In genomic region chr10:72720814-72721665, GRCh38 we compare ENCODE assay signal across 29 cellular contexts. TPM values are rescaled to one million over a fixed set of nuclear protein-coding genes. Genes with fewer than 3 reads are reported as not detected.
DNase-seq lines count a peak whose midpoint lies in the region; ATAC-seq and TF ChIP-seq lines count a peak whose summit lies in the region.
"Had no signal": no experiment of that assay in that cellular context is flagged by ENCODE, and none has a peak within 500 bp of the region (broad histone marks: within the 10 kb centered on the region; RNA-seq: fewer than 3 reads in every experiment).

No MANE protein-coding gene starts in this region.

- no peaks in the 10 kb centered on the region for H3K27me3 ChIP-seq in GM23248 (replicated peaks; ENCODE audit: insufficient read depth)
- H3K27me3 ChIP-seq: BLaER1, spleen, suprapubic skin, uterus had no signal

- no peak overlapping the region for H2AFZ ChIP-seq in GM23248
- H2AFZ ChIP-seq: parathyroid adenoma had no signal

- H3K4me1 ChIP-seq in GM23248 (ENCODE audit: insufficient read depth): peaks cover 17% of the 10 kb centered on the region
- H3K4me1 ChIP-seq: BLaER1, parathyroid adenoma, spleen, suprapubic skin, uterus had no signal

- H3K27me3 Mint-ChIP-seq in brain (no peaks in the 10 kb centered on the region), glutamatergic neuron (ENCODE audit: unreplicated experiment) (peaks cover 3% of the 10 kb centered on the region)

- H3K9me2 ChIP-seq in GM23248 (ENCODE audit: insufficient read depth): no peaks in the 10 kb centered on the region

- TF ChIP-seq CTCF in brain (conservative IDR thresholded peaks at IDR 0.05): no peak
- TF ChIP-seq CTCF in glutamatergic neuron (IDR thresholded peaks at IDR 0.05; ENCODE audit: partially characterized antibody, unreplicated experiment): no peak

- peak overlapping the region in 4 of 5 experiments; percentile 6 to 20 (median 16) for H3K27ac Mint-ChIP-seq in brain
- H3K27ac Mint-ChIP-seq in glutamatergic neuron (ENCODE audit: unreplicated experiment): peak overlapping the region; percentile 92
- H3K27ac Mint-ChIP-seq: natural killer cell; stimulated activated effector memory CD8-positive, alpha-beta T cell treated with anti-CD3 and anti-CD28 coated beads, Interleukin-12 subunit alpha, Interleukin-12 subunit beta, amount 100 ng/mL, for 72 hours; T-helper 2 cell treated with Interferon-gamma antibody and Interleukin-4, amounts not matched to agents 5 μg/mL and 100 μg/mL, for 36 hours had no signal

- H3K9me3 Mint-ChIP-seq in brain (no peaks in the 10 kb centered on the region), glutamatergic neuron (ENCODE audit: unreplicated experiment) (peaks cover 4% of the 10 kb centered on the region)
- H3K9me3 Mint-ChIP-seq: natural killer cell; stimulated activated effector memory CD8-positive, alpha-beta T cell treated with anti-CD3 and anti-CD28 coated beads, Interleukin-12 subunit alpha, Interleukin-12 subunit beta, amount 100 ng/mL, for 72 hours; T-helper 2 cell treated with Interferon-gamma antibody and Interleukin-4, amounts not matched to agents 5 μg/mL and 100 μg/mL, for 36 hours had no signal

- no peaks in the 10 kb centered on the region; the same call in none of the 2 replicates for H4K20me1 ChIP-seq in GM23248 (ENCODE audit: insufficient read depth)
- H4K20me1 ChIP-seq: BLaER1 had no signal

- H3K4me3 Mint-ChIP-seq in brain (no peak overlapping the region), glutamatergic neuron (ENCODE audit: unreplicated experiment) (peak overlapping the region; percentile 26)
- H3K4me3 Mint-ChIP-seq: natural killer cell; stimulated activated effector memory CD8-positive, alpha-beta T cell treated with anti-CD3 and anti-CD28 coated beads, Interleukin-12 subunit alpha, Interleukin-12 subunit beta, amount 100 ng/mL, for 72 hours; T-helper 2 cell treated with Interferon-gamma antibody and Interleukin-4, amounts not matched to agents 5 μg/mL and 100 μg/mL, for 36 hours had no signal

- H3K36me3 Mint-ChIP-seq in brain (peaks cover 23% of the 10 kb centered on the region), glutamatergic neuron (ENCODE audit: unreplicated experiment) (no peaks in the 10 kb centered on the region)
- H3K36me3 Mint-ChIP-seq: natural killer cell; stimulated activated effector memory CD8-positive, alpha-beta T cell treated with anti-CD3 and anti-CD28 coated beads, Interleukin-12 subunit alpha, Interleukin-12 subunit beta, amount 100 ng/mL, for 72 hours had no signal

- no peaks in the 10 kb centered on the region for H3K36me3 ChIP-seq in GM23248 (ENCODE audit: low read depth)
- H3K36me3 ChIP-seq: suprapubic skin, uterus had no signal

- peaks cover 69% of the 10 kb centered on the region for H3K79me2 ChIP-seq in GM23248 (ENCODE audit: insufficient read depth)
- H3K79me2 ChIP-seq: parathyroid adenoma had no signal

- peaks cover 16% of the 10 kb centered on the region for H3F3A ChIP-seq in GM23248 (ENCODE audit: insufficient read depth)

- peaks cover 8% of the 10 kb centered on the region for H3K4me1 Mint-ChIP-seq in brain
- peaks cover 23% of the 10 kb centered on the region for H3K4me1 Mint-ChIP-seq in glutamatergic neuron (ENCODE audit: low read depth, unreplicated experiment)
- H3K4me1 Mint-ChIP-seq: stimulated activated effector memory CD8-positive, alpha-beta T cell treated with anti-CD3 and anti-CD28 coated beads, Interleukin-12 subunit alpha, Interleukin-12 subunit beta, amount 100 ng/mL, for 72 hours had no signal

- ATAC-seq in HG02938 (IDR thresholded peaks at IDR 0.05; ENCODE audit: unreplicated experiment): no peak
- ATAC-seq in GM21447 (IDR thresholded peaks at IDR 0.05; ENCODE audit: unreplicated experiment): no peak
- ATAC-seq: left ventricle myocardium superior; natural killer cell; right cardiac atrium; stimulated activated effector memory CD8-positive, alpha-beta T cell treated with anti-CD3 and anti-CD28 coated beads, Interleukin-12 subunit alpha, Interleukin-12 subunit beta, amount 100 ng/mL, for 72 hours had no signal

- H3K4me2 ChIP-seq in GM23248 (ENCODE audit: unreplicated experiment): no peak overlapping the region
- H3K4me2 ChIP-seq: BLaER1 had no signal

- H3K4me3 ChIP-seq in GM23248: no peak overlapping the region
- H3K4me3 ChIP-seq: BLaER1, spleen, suprapubic skin, uterus had no signal

- in situ Hi-C loops in GM23248 (cut with MboI): no loop called here

- DNase-seq in Ammon's horn (ENCODE audit: low spot score) (peak; percentile 10), GM23248 (peak; percentile 32), glutamatergic neuron (peak; percentile 46), NCI-H446 treated with DMSO at 0.1 percent for 48 hours (lab: John Stamatoyannopoulos, UW) (no peak), NCI-H1105 (lab: John Stamatoyannopoulos, UW) (no peak)
- DNase-seq: activated CD4-positive, alpha-beta T cell treated with anti-CD3 and anti-CD28 coated beads, Interleukin-2, amount 50 U/mL, for 1 hour; activated naive CD4-positive, alpha-beta T cell treated with anti-CD3 and anti-CD28 coated beads, Interleukin-2, amount 50 U/mL, for 16 hours; central memory CD4-positive, alpha-beta T cell; COR-L47; hypothalamus; KBM-7; left ventricle myocardium superior; natural killer cell; NCI-H1436 treated with DMSO at 0.1 percent for 48 hours; NCI-H748 treated with DMSO at 0.1 percent for 48 hours; right cardiac atrium; spleen; stimulated activated CD4-positive, alpha-beta T cell treated with anti-CD3 and anti-CD28 coated beads, Interleukin-2, amount 100 ng/mL, for 48 hours; uterus had no signal

- H3K9me3 ChIP-seq in GM23248 (ENCODE audit: low read depth): no peaks in the 10 kb centered on the region
- H3K9me3 ChIP-seq: BLaER1, spleen, suprapubic skin, uterus had no signal

- 0 out of 2 replicates have a peak overlapping the region, but pooled peaks have one; percentile 8 for H3K27ac ChIP-seq in GM23248
- H3K27ac ChIP-seq: BLaER1, parathyroid adenoma, RWPE1, spleen, suprapubic skin, uterus, VCaP had no signal

- no peak overlapping the region for H3K9ac ChIP-seq in GM23248
- H3K9ac ChIP-seq: BLaER1, parathyroid adenoma had no signal

- 89% methylated on average over 4 of the region's 4 CpGs for WGBS in GM23248 (ENCODE audit: low coverage in 1 of 2, low lambda C conversion rate in 2 of 2, missing lambda C conversion rate in 2 of 2), 2 experiments

RNA-seq across cellular contexts. Expression of gene MCU, which starts 29.1 kb away (rescaled TPM):
- 29.5 and 57.7 TPM in 2 replicates for total RNA-seq in GM23248 (2014; rRNA removed; shearing (Covaris generic))
- polyA plus RNA-seq in GM23248 (2016; fragmentation: Nextera tagmentation; extraction: Ambion mirVana): 30.9 and 34.0 TPM in 2 replicates
- 13.6 TPM for polyA plus RNA-seq in brain (ENCODE audit: insufficient read depth, low read depth, low replicate concordance)
- 15.2 TPM for total RNA-seq in glutamatergic neuron (ENCODE audit: unreplicated experiment)

Comparison
In these comparisons a context has a peak if more than half of its experiments do, and no peak if none do; other contexts are left out.
1. DNase-seq: peak in Ammon's horn (single experiment), GM23248 (single experiment) and glutamatergic neuron (single experiment); none in NCI-H446 treated with DMSO at 0.1 percent for 48 hours (single experiment) and NCI-H1105 (single experiment).